In genomic region chr1:81834921-81835698, GRCh38 we compare ENCODE assay signal across 12 cellular contexts. TPM values are rescaled to one million over a fixed set of nuclear protein-coding genes. Genes with fewer than 3 reads are reported as not detected.
DNase-seq lines count a peak whose midpoint lies in the region; ATAC-seq and TF ChIP-seq lines count a peak whose summit lies in the region.
"Had no signal": no experiment of that assay in that cellular context is flagged by ENCODE, and none has a peak within 500 bp of the region (broad histone marks: within the 10 kb centered on the region; RNA-seq: fewer than 3 reads in every experiment).

No MANE protein-coding gene starts in this region.

- H3K4me3 Mint-ChIP-seq in endodermal cell, result no peak overlapping the region
- H3K4me3 Mint-ChIP-seq: central memory CD8-positive, alpha-beta T cell; naive thymus-derived CD4-positive, alpha-beta T cell had no signal

- intact Hi-C loops in Right ventricle myocardium superior (cut with DNase I), result no loop called here
- intact Hi-C loops in transverse colon (cut with DNase I; ENCODE audit: low total_unique reads), result no loop called here

- H3K4me3 ChIP-seq in right atrium auricular region (no peak overlapping the region), endodermal cell (ENCODE audit: low read length) (no peak overlapping the region), lung (no peak overlapping the region), Peyer's patch (no peak overlapping the region), transverse colon (no peak overlapping the region)
- H3K4me3 ChIP-seq: A549 had no signal

- H3K9me3 ChIP-seq in right atrium auricular region (no peaks in the 10 kb centered on the region), endodermal cell (ENCODE audit: control insufficient read depth, low read length) (no peaks in the 10 kb centered on the region), lung (ENCODE audit: control insufficient read depth in 2 of 2, insufficient read depth in 1 of 2, low read length in 1 of 2) (no peaks in the 10 kb centered on the region), Peyer's patch (no peaks in the 10 kb centered on the region), transverse colon (no peaks in the 10 kb centered on the region)
- H3K9me3 ChIP-seq: A549 had no signal

- WGBS in endodermal cell (ENCODE audit: insufficient coverage in 1 of 2, insufficient read length in 1 of 2), 2 experiments, result 84 to 87% methylated on average over 5 to 6 of the region's 6 CpGs
- WGBS in lung, 2 donors, result 23 to 36% methylated on average over 6 of the region's 6 CpGs
- WGBS in transverse colon (ENCODE audit: low coverage in 1 of 2), 2 donors, result 33 to 36% methylated on average over 6 of the region's 6 CpGs

- no peak overlapping the region for H3K27ac ChIP-seq in right atrium auricular region
- H3K27ac ChIP-seq in endodermal cell (ENCODE audit: low read depth, low read length), result peak overlapping the region; percentile 57
- peak overlapping the region in 1 of 2 donors; percentile 29 for H3K27ac ChIP-seq in lung (ENCODE audit: low read depth in 1 of 2, low read length in 1 of 2)
- H3K27ac ChIP-seq in Peyer's patch, result no peak overlapping the region
- H3K27ac ChIP-seq in transverse colon, result no peak overlapping the region
- H3K27ac ChIP-seq: A549, KMS-11 had no signal

- peaks cover 0 to 49% of the 10 kb centered on the region in 2 donors for H3K4me1 ChIP-seq in right atrium auricular region
- peaks cover 9% of the 10 kb centered on the region for H3K4me1 ChIP-seq in endodermal cell (ENCODE audit: control insufficient read depth, insufficient read depth, low read length)
- H3K4me1 ChIP-seq in lung (ENCODE audit: control insufficient read depth in 2 of 2, insufficient read depth in 2 of 2, low read length in 2 of 2), result peaks cover 1 to 20% of the 10 kb centered on the region in 2 donors
- no peaks in the 10 kb centered on the region for H3K4me1 ChIP-seq in Peyer's patch
- peaks cover 0 to 21% (median 3%) of the 10 kb centered on the region in 4 donors for H3K4me1 ChIP-seq in transverse colon

- H3K9ac ChIP-seq in endodermal cell (ENCODE audit: extremely low read depth, low read length, poor library complexity, severe bottlenecking), result no peak overlapping the region
- H3K9ac ChIP-seq: KMS-11 had no signal

- no peaks in the 10 kb centered on the region for H3K27me3 ChIP-seq in right atrium auricular region
- H3K27me3 ChIP-seq in endodermal cell (ENCODE audit: control insufficient read depth, insufficient read depth, low read length, poor library complexity, severe bottlenecking), result no peaks in the 10 kb centered on the region
- H3K27me3 ChIP-seq in lung (ENCODE audit: control insufficient read depth, insufficient read depth), result no peaks in the 10 kb centered on the region
- no peaks in the 10 kb centered on the region for H3K27me3 ChIP-seq in Peyer's patch
- no peaks in the 10 kb centered on the region for H3K27me3 ChIP-seq in transverse colon

- no peaks in the 10 kb centered on the region for H3K9me3 Mint-ChIP-seq in endodermal cell
- H3K9me3 Mint-ChIP-seq: central memory CD8-positive, alpha-beta T cell; naive thymus-derived CD4-positive, alpha-beta T cell had no signal

- H3K36me3 Mint-ChIP-seq in endodermal cell (ENCODE audit: low read depth), result peaks cover 8% of the 10 kb centered on the region
- H3K36me3 Mint-ChIP-seq: naive thymus-derived CD4-positive, alpha-beta T cell had no signal

- in situ Hi-C loops in transverse colon (cut with MboI; ENCODE audit: low pct_ligation_motif_present in 1 of 4, low pct_unique_long_range_greater_than_20kb in 1 of 4, low sequenced_read_pairs in 3 of 4), result no loop called here

- no peak overlapping the region for H3K27ac Mint-ChIP-seq in endodermal cell
- H3K27ac Mint-ChIP-seq: naive thymus-derived CD4-positive, alpha-beta T cell had no signal

- TF ChIP-seq POLR2A in Peyer's patch (IDR thresholded peaks at IDR 0.05) (no peak), transverse colon (IDR thresholded peaks at IDR 0.05) (no peak)

- TF ChIP-seq EP300 in transverse colon (IDR thresholded peaks at IDR 0.05; ENCODE audit: low read depth), result no peak

- DNase-seq in Right ventricle myocardium superior (peak; percentile 43), right atrium auricular region (ENCODE audit: low spot score) (no peak), endodermal cell (no peak), lung (ENCODE audit: low spot score) (no peak), Peyer's patch (no peak), transverse colon (no peak), DMS79 treated with DMSO at 0.1 percent for 48 hours (lab: John Stamatoyannopoulos, UW) (no peak)
- DNase-seq in activated CD4-positive, CD25-positive, alpha-beta regulatory T cell treated with anti-CD3 and anti-CD28 coated beads, Interleukin-2, amount 50 U/mL, for 72 hours, result no peak
- DNase-seq: naive thymus-derived CD4-positive, alpha-beta T cell had no signal

- peaks cover 51% of the 10 kb centered on the region for H3K4me1 Mint-ChIP-seq in endodermal cell
- H3K4me1 Mint-ChIP-seq: central memory CD8-positive, alpha-beta T cell; naive thymus-derived CD4-positive, alpha-beta T cell had no signal

- peak; percentile 87 for ATAC-seq in Right ventricle myocardium superior (ENCODE audit: poor library complexity)
- ATAC-seq in lung (ENCODE audit: insufficient read depth, low FRiP score), result peak; percentile 34
- ATAC-seq: A549; naive thymus-derived CD4-positive, alpha-beta T cell had no signal

- TF ChIP-seq CTCF in right atrium auricular region (IDR thresholded peaks at IDR 0.05) (no peak), endodermal cell (conservative IDR thresholded peaks at IDR 0.05) (no peak), lung (IDR thresholded peaks at IDR 0.05; ENCODE audit: control extremely low read depth, extremely low read depth) (no peak), Peyer's patch (IDR thresholded peaks at IDR 0.05) (no peak), transverse colon (IDR thresholded peaks at IDR 0.05) (no peak)

- no peaks in the 10 kb centered on the region for H3K36me3 ChIP-seq in right atrium auricular region
- H3K36me3 ChIP-seq in endodermal cell (ENCODE audit: control insufficient read depth, insufficient read depth, low read length), result no peaks in the 10 kb centered on the region
- H3K36me3 ChIP-seq in lung (ENCODE audit: control insufficient read depth in 2 of 2, insufficient read depth in 2 of 2, low read length in 2 of 2), result no peaks in the 10 kb centered on the region
- no peaks in the 10 kb centered on the region for H3K36me3 ChIP-seq in Peyer's patch
- H3K36me3 ChIP-seq in transverse colon, result no peaks in the 10 kb centered on the region

- no peaks in the 10 kb centered on the region for H3K27me3 Mint-ChIP-seq in endodermal cell (ENCODE audit: insufficient read depth)
- H3K27me3 Mint-ChIP-seq: central memory CD8-positive, alpha-beta T cell; naive thymus-derived CD4-positive, alpha-beta T cell had no signal

RNA-seq across cellular contexts. Expression of gene ADGRL2, which starts 34.4 kb away (rescaled TPM):
- total RNA-seq in Right ventricle myocardium superior (37.9 TPM), right atrium auricular region (100 to 1,000 TPM in 1 of 2 donors, 10 to 100 TPM in 1; 83.1 to 121 TPM), endodermal cell (10 to 100 TPM; 61.6 to 76.4 TPM), lung (100 to 1,000 TPM in 1 of 2 donors, 10 to 100 TPM in 1; 72.8 to 421 TPM), Peyer's patch (10 to 100 TPM in 2 of 4 donors, 1 to 10 TPM in 2; 6.1 to 48.7 (median 16.2) TPM), transverse colon (10 to 100 TPM; 11.5 to 16.5 (median 14.1) TPM)
- 173 TPM for polyA plus RNA-seq in endodermal cell (2013, experiment 1 of 2)
- polyA plus RNA-seq in endodermal cell (2013, experiment 2 of 2), result 161 TPM
- polyA plus RNA-seq in lung, result 10 to 100 TPM; 32.5 to 71.3 TPM
- total RNA-seq: naive thymus-derived CD4-positive, alpha-beta T cell had no signal
- polyA plus RNA-seq: naive thymus-derived CD4-positive, alpha-beta T cell had no signal
